In the genomic region with DNA sequence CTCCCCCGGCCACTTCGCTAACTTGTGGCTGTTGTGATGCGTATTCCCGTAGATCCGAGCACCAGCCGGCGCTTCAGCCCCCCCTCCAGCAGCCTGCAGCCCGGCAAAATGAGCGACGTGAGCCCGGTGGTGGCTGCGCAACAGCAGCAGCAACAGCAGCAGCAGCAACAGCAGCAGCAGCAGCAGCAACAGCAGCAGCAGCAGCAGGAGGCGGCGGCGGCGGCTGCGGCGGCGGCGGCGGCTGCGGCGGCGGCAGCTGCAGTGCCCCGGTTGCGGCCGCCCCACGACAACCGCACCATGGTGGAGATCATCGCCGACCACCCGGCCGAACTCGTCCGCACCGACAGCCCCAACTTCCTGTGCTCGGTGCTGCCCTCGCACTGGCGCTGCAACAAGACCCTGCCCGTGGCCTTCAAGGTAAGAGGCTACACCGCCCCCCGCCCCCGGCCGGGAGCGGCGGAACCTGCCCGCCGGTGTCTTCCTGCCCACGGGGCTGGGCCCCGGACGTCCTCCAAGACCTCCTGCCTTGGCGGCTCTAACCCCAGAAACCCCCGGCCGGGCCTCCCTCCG, we compare ENCODE assay signal across 8 cellular contexts. TPM values are rescaled to one million over a fixed set of nuclear protein-coding genes. Genes with fewer than 3 reads are reported as not detected.
DNase-seq lines count a peak whose midpoint lies in the region; ATAC-seq and TF ChIP-seq lines count a peak whose summit lies in the region.

No MANE protein-coding gene starts in this region.

- TF ChIP-seq CTCF in astrocyte of the cerebellum (IDR thresholded peaks at IDR 0.05; ENCODE audit: low read depth, low read length, missing control alignments) = no peak
- TF ChIP-seq CTCF in spleen (IDR thresholded peaks at IDR 0.05 in 8 of 11, conservative IDR thresholded peaks at IDR 0.05 in 3 of 11) = peak in 1 of 11 experiments; percentile 6

- no peak for TF ChIP-seq POLR2A in spleen (IDR thresholded peaks at IDR 0.05)

- no peak for ATAC-seq in HG02852 (IDR thresholded peaks at IDR 0.05; ENCODE audit: unreplicated experiment)

- WGBS in spleen, 5 donors = 0 to 4% (median 1%) methylated on average over 14 to 55 of the region's 55 CpGs

- no peaks in the 10 kb centered on the region for H3K36me3 ChIP-seq in SK-N-MC (ENCODE audit: insufficient read depth, low read length)
- no peaks in the 10 kb centered on the region for H3K36me3 ChIP-seq in spleen

- H3K4me1 ChIP-seq in spleen = peaks cover 31 to 67% (median 50%) of the 10 kb centered on the region in 6 donors

- H3K9me3 ChIP-seq in SK-N-MC (ENCODE audit: low read depth, low read length) (no peaks in the 10 kb centered on the region), iPS-18c (ENCODE audit: control insufficient read depth, insufficient read depth, low read length) (no peaks in the 10 kb centered on the region), spleen (no peaks in the 10 kb centered on the region)

- peak; percentile 12 for DNase-seq in NCI-H146 (lab: John Stamatoyannopoulos, UW)
- no peak for DNase-seq in NCI-H146 treated with DMSO at 0.1 percent for 48 hours (lab: John Stamatoyannopoulos, UW; ENCODE audit: unreplicated experiment)
- no peak for DNase-seq in SK-N-MC (ENCODE audit: low read depth, low spot score)
- DNase-seq in astrocyte of the cerebellum (ENCODE audit: low read depth) = no peak
- peak; percentile 91 for DNase-seq in spleen
- no peak for DNase-seq in glomerular visceral epithelial cell (ENCODE audit: extremely low spot score)

- H3K27ac ChIP-seq in SK-N-MC = no peak overlapping the region
- H3K27ac ChIP-seq in spleen = peak overlapping the region; percentile 22 to 89 (median 82)

- in situ Hi-C loops in astrocyte of the cerebellum (cut with HindIII; ENCODE audit: low sequenced_read_pairs) = no loop called here

- peaks cover 0 to 78% (median 59%) of the 10 kb centered on the region in 7 donors for H3K27me3 ChIP-seq in spleen (replicated peaks in 1 of 7)

- intact Hi-C loops in spleen (cut with DNase I; ENCODE audit: low total_unique reads) = no loop called here

- no peak overlapping the region for H3K9ac ChIP-seq in SK-N-MC (ENCODE audit: insufficient read length)

- H3K4me3 ChIP-seq in SK-N-MC (peak overlapping the region; percentile 87), astrocyte of the cerebellum (ENCODE audit: low read depth, low read length) (peak overlapping the region; percentile 92), iPS-18c (ENCODE audit: insufficient read depth, low read depth, low read length) (peak overlapping the region; percentile 78), spleen (peak overlapping the region; percentile 45 to 84 (median 62))

RNA-seq across cellular contexts. Expression of a gene that starts 44.9 kb away (rescaled TPM):
- 10 to 100 TPM in 1 of 7 donors, 1 to 10 TPM in 6; 3.1 to 16.8 (median 6.7) TPM for total RNA-seq in spleen
- polyA plus RNA-seq in spleen = 1 to 10 TPM; 3.5 to 4.2 (median 3.8) TPM

Comparison
In these comparisons a context has a peak if more than half of its experiments do, and no peak if none do; other contexts are left out.
1. DNase-seq: peak in NCI-H146 (single experiment) and spleen (single experiment); none in NCI-H146 treated with DMSO at 0.1 percent for 48 hours (single experiment), SK-N-MC (single experiment), astrocyte of the cerebellum (single experiment) and glomerular visceral epithelial cell (single experiment).
2. Peak in every context shown above with its lines, with median percentiles within 50 percentile points of each other: H3K4me3 ChIP-seq.